In the genomic region with DNA sequence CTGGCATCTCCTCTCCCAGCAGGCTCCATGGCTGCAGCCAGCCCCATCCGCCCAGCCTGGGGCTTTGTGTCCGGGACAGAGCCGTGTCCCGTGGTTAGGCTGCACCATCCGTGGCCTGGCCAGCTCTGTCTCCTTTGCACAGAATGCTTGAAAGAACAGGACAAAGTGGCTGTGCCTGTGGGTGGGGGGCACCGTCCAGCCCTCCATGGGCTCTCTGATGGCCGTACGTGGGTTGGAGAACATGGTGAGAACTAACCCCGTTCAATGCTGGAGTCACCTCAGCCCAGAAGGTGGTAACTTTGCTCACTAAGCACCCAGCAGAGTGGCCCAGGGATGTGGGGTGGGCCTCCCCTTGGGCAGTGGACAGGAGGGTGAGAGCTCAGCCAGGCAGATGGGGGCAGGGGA, we compare ENCODE assay signal across 12 cellular contexts. TPM values are rescaled to one million over a fixed set of nuclear protein-coding genes. Genes with fewer than 3 reads are reported as not detected.
DNase-seq lines count a peak whose midpoint lies in the region; ATAC-seq and TF ChIP-seq lines count a peak whose summit lies in the region.
"Had no signal": no experiment of that assay in that cellular context is flagged by ENCODE, and none has a peak within 500 bp of the region (broad histone marks: within the 10 kb centered on the region; RNA-seq: fewer than 3 reads in every experiment).

No MANE protein-coding gene starts in this region.

- H3K4me1 Mint-ChIP-seq in T-helper 2 cell treated with Interferon-gamma antibody and Interleukin-4, amounts not matched to agents 5 μg/mL and 100 μg/mL, for 36 hours (ENCODE audit: low read depth), result peaks cover 13% of the 10 kb centered on the region
- H3K4me1 Mint-ChIP-seq in activated naive CD8-positive, alpha-beta T cell treated with anti-CD3 and anti-CD28 coated beads, Interleukin-2, amount 10 ng/mL, durations not matched to agents 7 days and 5 days, result peaks cover 13% of the 10 kb centered on the region
- H3K4me1 Mint-ChIP-seq in nephron, result no peaks in the 10 kb centered on the region

- BruUV-seq in IMR-90 (replicated peaks; lab: Mats Ljungman, UMichigan), result no TSS peak

- no peak overlapping the region for H4K8ac ChIP-seq in IMR-90 (ENCODE audit: low read depth in 2 of 2, low read length in 2 of 2)

- no peaks in the 10 kb centered on the region for H3K9me3 ChIP-seq in IMR-90 (ENCODE audit: control insufficient read depth, insufficient read depth, low read length)

- H4K20me1 ChIP-seq in IMR-90 (ENCODE audit: insufficient read depth, low read length), result peaks cover 59% of the 10 kb centered on the region

- H3K56ac ChIP-seq in IMR-90 (ENCODE audit: extremely low read depth, insufficient read depth, low read length), result no peak overlapping the region

- H3K4ac ChIP-seq in IMR-90 (ENCODE audit: low read depth, low read length), result no peak overlapping the region

- dilution Hi-C loops in IMR-90 (cut with HindIII; ENCODE audit: low sequenced_read_pairs, unreplicated experiment), result no loop called here

- H3K9me3 Mint-ChIP-seq in T-helper 2 cell treated with Interferon-gamma antibody and Interleukin-4, amounts not matched to agents 5 μg/mL and 100 μg/mL, for 36 hours, result no peaks in the 10 kb centered on the region
- no peaks in the 10 kb centered on the region for H3K9me3 Mint-ChIP-seq in activated naive CD8-positive, alpha-beta T cell treated with anti-CD3 and anti-CD28 coated beads, Interleukin-2, amount 10 ng/mL, durations not matched to agents 7 days and 5 days
- H3K9me3 Mint-ChIP-seq in nephron, result no peaks in the 10 kb centered on the region
- H3K9me3 Mint-ChIP-seq: dendritic cell treated with granulocyte-macrophage colony-stimulating factor and Interleukin-4, amounts not matched to agents 40 ng/mL and 50 ng/mL, for 4 days had no signal

- peak overlapping the region; percentile 19 for H3K27ac Mint-ChIP-seq in T-helper 2 cell treated with Interferon-gamma antibody and Interleukin-4, amounts not matched to agents 5 μg/mL and 100 μg/mL, for 36 hours
- no peak overlapping the region for H3K27ac Mint-ChIP-seq in activated naive CD8-positive, alpha-beta T cell treated with anti-CD3 and anti-CD28 coated beads, Interleukin-2, amount 10 ng/mL, durations not matched to agents 7 days and 5 days
- no peak overlapping the region for H3K27ac Mint-ChIP-seq in nephron
- H3K27ac Mint-ChIP-seq: dendritic cell treated with granulocyte-macrophage colony-stimulating factor and Interleukin-4, amounts not matched to agents 40 ng/mL and 50 ng/mL, for 4 days had no signal

- TF ChIP-seq CTCF in IMR-90 (conservative IDR thresholded peaks at IDR 0.05; ENCODE audit: low read depth, low read length) (no peak), nephron (IDR thresholded peaks at IDR 0.05; ENCODE audit: unreplicated experiment in 3 of 3) (no peak)

- peaks cover 31% of the 10 kb centered on the region for H3K36me3 ChIP-seq in IMR-90 (ENCODE audit: control insufficient read depth, insufficient read depth, low read length)

- no peak for TF ChIP-seq POLR2A in IMR-90 (IDR thresholded peaks at IDR 0.05; ENCODE audit: low read depth, low read length)

- H3K27ac ChIP-seq in IMR-90 (ENCODE audit: insufficient read depth, low read length), result no peak overlapping the region

- in situ Hi-C loops in IMR-90 (cut with MboI; ENCODE audit: low sequenced_read_pairs), result no loop called here

- H2BK15ac ChIP-seq in IMR-90 (ENCODE audit: low read depth, low read length), result no peak overlapping the region

- no peak overlapping the region for H3K18ac ChIP-seq in IMR-90 (ENCODE audit: low read depth, low read length)

- CTCF ChIA-PET in IMR-90 (lab: Yijun Ruan, JAX), result no interaction called here

- H3K9me1 ChIP-seq in IMR-90 (ENCODE audit: insufficient read depth, low read length), result no peaks in the 10 kb centered on the region; the same call in 1 of the 2 replicates

- no peak for ATAC-seq in IMR-90 (ENCODE audit: low read depth)
- ATAC-seq in activated naive CD8-positive, alpha-beta T cell treated with anti-CD3 and anti-CD28 coated beads, Interleukin-2, amount 10 ng/mL, durations not matched to agents 7 days and 5 days (ENCODE audit: low read depth), result no peak
- ATAC-seq in GM21723 (IDR thresholded peaks at IDR 0.05; ENCODE audit: unreplicated experiment), result no peak

- H4K5ac ChIP-seq in IMR-90 (ENCODE audit: low read depth, low read length), result no peak overlapping the region

- peaks cover 11% of the 10 kb centered on the region for H3K4me1 ChIP-seq in IMR-90 (ENCODE audit: control insufficient read depth, insufficient read depth, low read length)

- H2BK5ac ChIP-seq in IMR-90 (ENCODE audit: low read depth, low read length, poor library complexity, severe bottlenecking), result no peak overlapping the region

- no peak overlapping the region for H2AK9ac ChIP-seq in IMR-90 (replicated peaks; ENCODE audit: low read depth, low read length, poor library complexity)

- H3K4me2 ChIP-seq in IMR-90 (ENCODE audit: low read depth, low read length), result no peak overlapping the region

- H2AFZ ChIP-seq in IMR-90 (replicated peaks; ENCODE audit: low read length, poor library complexity), result peak overlapping the region; percentile 33

- peaks cover 2% of the 10 kb centered on the region; the same call in 1 of the 2 replicates for H3K27me3 ChIP-seq in IMR-90 (ENCODE audit: control insufficient read depth, insufficient read depth, low read length)

- H2BK20ac ChIP-seq in IMR-90 (ENCODE audit: low read depth, low read length), result no peak overlapping the region

- no peak overlapping the region for H2BK120ac ChIP-seq in IMR-90 (ENCODE audit: low read depth, low read length)

- no peak for TF ChIP-seq RAD21 in IMR-90 (IDR thresholded peaks at IDR 0.05; ENCODE audit: low read length)

- H3K23ac ChIP-seq in IMR-90 (ENCODE audit: low read depth, low read length), result no peak overlapping the region

- H3K36me3 Mint-ChIP-seq in T-helper 2 cell treated with Interferon-gamma antibody and Interleukin-4, amounts not matched to agents 5 μg/mL and 100 μg/mL, for 36 hours (ENCODE audit: low read depth), result peaks cover 41% of the 10 kb centered on the region
- H3K36me3 Mint-ChIP-seq in activated naive CD8-positive, alpha-beta T cell treated with anti-CD3 and anti-CD28 coated beads, Interleukin-2, amount 10 ng/mL, durations not matched to agents 7 days and 5 days, result peaks cover 20% of the 10 kb centered on the region
- peaks cover 32% of the 10 kb centered on the region for H3K36me3 Mint-ChIP-seq in nephron (ENCODE audit: low read depth)

- no peak overlapping the region for H4K91ac ChIP-seq in IMR-90 (ENCODE audit: insufficient read depth, low read depth, low read length)

- H3K27me3 Mint-ChIP-seq in T-helper 2 cell treated with Interferon-gamma antibody and Interleukin-4, amounts not matched to agents 5 μg/mL and 100 μg/mL, for 36 hours (ENCODE audit: low read depth), result no peaks in the 10 kb centered on the region
- no peaks in the 10 kb centered on the region for H3K27me3 Mint-ChIP-seq in activated naive CD8-positive, alpha-beta T cell treated with anti-CD3 and anti-CD28 coated beads, Interleukin-2, amount 10 ng/mL, durations not matched to agents 7 days and 5 days
- peaks cover 6% of the 10 kb centered on the region for H3K27me3 Mint-ChIP-seq in nephron (ENCODE audit: low read depth)

- peaks cover 15 to 35% of the 10 kb centered on the region in 2 experiments; a peak in 3 of 4 replicates for H3K79me1 ChIP-seq in IMR-90 (ENCODE audit: low read depth in 1 of 2, low read length in 2 of 2)

- no peak overlapping the region for H2AK5ac ChIP-seq in IMR-90 (ENCODE audit: low read depth, low read length)

- intact Hi-C loops in IMR-90 (cut with micrococcal nuclease), result no loop called here

- H3K14ac ChIP-seq in IMR-90 (replicated peaks; ENCODE audit: low read depth, low read length), result no peak overlapping the region

- H3K9ac ChIP-seq in IMR-90 (ENCODE audit: low read depth, low read length), result no peak overlapping the region

- POLR2A ChIA-PET in IMR-90 (lab: Charles Lee; ENCODE audit: unreplicated experiment), result no interaction called here
- POLR2A ChIA-PET in activated naive CD8-positive, alpha-beta T cell treated with anti-CD3 and anti-CD28 coated beads, Interleukin-2, amount 10 ng/mL, durations not matched to agents 7 days and 5 days (lab: Charles Lee), result interaction anchor here (0.6 to 1.1 kb wide), 4 partner anchors 172 to 1860 kb away, joined by 3 to 6 read pairs (median 4); partner anchors contain the start of gene CIRBP

- peak overlapping the region; percentile 99 for H3K4me3 Mint-ChIP-seq in T-helper 2 cell treated with Interferon-gamma antibody and Interleukin-4, amounts not matched to agents 5 μg/mL and 100 μg/mL, for 36 hours
- H3K4me3 Mint-ChIP-seq in activated naive CD8-positive, alpha-beta T cell treated with anti-CD3 and anti-CD28 coated beads, Interleukin-2, amount 10 ng/mL, durations not matched to agents 7 days and 5 days, result peak overlapping the region; percentile 99
- peak overlapping the region; percentile 98 to 99 (median 99) for H3K4me3 Mint-ChIP-seq in nephron

- 100% methylated on average over 1 of the region's 9 CpGs; no CpG with 5 or more reads in 1 of the 2 experiments for WGBS in IMR-90 (ENCODE audit: extremely low coverage in 2 of 2, insufficient read length in 1 of 2), 2 experiments

- no peak for DNase-seq in T-helper 2 cell treated with Interferon-gamma antibody and Interleukin-4, amounts not matched to agents 5 μg/mL and 100 μg/mL, for 36 hours (ENCODE audit: low spot score)
- DNase-seq in T-helper 2 cell (no peak), IMR-90 (no peak), KG1 (lab: John Stamatoyannopoulos, UW) (no peak), SHP77 treated with DMSO at 0.1 percent for 48 hours (lab: John Stamatoyannopoulos, UW) (no peak)
- DNase-seq in activated naive CD8-positive, alpha-beta T cell treated with anti-CD3 and anti-CD28 coated beads, Interleukin-2, amount 10 ng/mL, durations not matched to agents 7 days and 5 days, result no peak
- DNase-seq: islet precursor cell, MM.1S, RPMI8226 had no signal

- H3K4me3 ChIP-seq in IMR-90 (ENCODE audit: insufficient read depth, low read depth, low read length), result no peak overlapping the region

RNA-seq across cellular contexts. Expression of gene RPS15, which starts 2.8 kb away (rescaled TPM):
- 834 and 1,179 TPM in 2 replicates for total RNA-seq in IMR-90 (2012; rRNA removed)
- polyA plus RNA-seq in IMR-90 (2012; rRNA removed), result 1,855 and 2,269 TPM in 2 replicates
- 15,264 and 18,725 TPM in 2 replicates for polyA plus RNA-seq in IMR-90 (2012; cell fraction: cytosol; rRNA removed)
- 1,510 and 3,480 TPM in 2 replicates for polyA plus RNA-seq in IMR-90 (2012; cell fraction: nucleus; rRNA removed; ENCODE audit: low replicate concordance)
- 1,000 to 10,000 TPM; 1,438 to 1,457 TPM for total RNA-seq in activated naive CD8-positive, alpha-beta T cell treated with anti-CD3 and anti-CD28 coated beads, Interleukin-2, amount 10 ng/mL, durations not matched to agents 7 days and 5 days

RNA-seq across cellular contexts. Expression of gene APC2, which starts 8.9 kb away (rescaled TPM):
- total RNA-seq in IMR-90 (2012; rRNA removed), result 0.28 and 0.36 TPM in 2 replicates
- 0.41 and 0.42 TPM in 2 replicates for polyA plus RNA-seq in IMR-90 (2012; rRNA removed)
- polyA plus RNA-seq in IMR-90 (2012; cell fraction: cytosol; rRNA removed), result 0.17 and 0.55 TPM in 2 replicates
- polyA plus RNA-seq in IMR-90 (2012; cell fraction: nucleus; rRNA removed; ENCODE audit: low replicate concordance), result 0.89 and 2.3 TPM in 2 replicates
- total RNA-seq in activated naive CD8-positive, alpha-beta T cell treated with anti-CD3 and anti-CD28 coated beads, Interleukin-2, amount 10 ng/mL, durations not matched to agents 7 days and 5 days, result under 1 TPM; 0.06 to 0.11 TPM

RNA-seq across cellular contexts. Expression of gene DAZAP1, which starts 33.6 kb away (rescaled TPM):
- 22.0 and 35.3 TPM in 2 replicates for total RNA-seq in IMR-90 (2012; rRNA removed)
- polyA plus RNA-seq in IMR-90 (2012; rRNA removed), result 62.8 and 63.6 TPM in 2 replicates
- 32.2 and 39.6 TPM in 2 replicates for polyA plus RNA-seq in IMR-90 (2012; cell fraction: cytosol; rRNA removed)
- polyA plus RNA-seq in IMR-90 (2012; cell fraction: nucleus; rRNA removed; ENCODE audit: low replicate concordance), result 127 and 151 TPM in 2 replicates
- 100 to 1,000 TPM; 214 to 217 TPM for total RNA-seq in activated naive CD8-positive, alpha-beta T cell treated with anti-CD3 and anti-CD28 coated beads, Interleukin-2, amount 10 ng/mL, durations not matched to agents 7 days and 5 days

RNA-seq across cellular contexts. Expression of gene C19orf25, which starts 38.0 kb away (rescaled TPM):
- total RNA-seq in IMR-90 (2012; rRNA removed), result 10.4 and 10.6 TPM in 2 replicates
- 34.9 and 40.8 TPM in 2 replicates for polyA plus RNA-seq in IMR-90 (2012; rRNA removed)
- polyA plus RNA-seq in IMR-90 (2012; cell fraction: cytosol; rRNA removed), result 36.9 and 49.4 TPM in 2 replicates
- 25.0 and 47.9 TPM in 2 replicates for polyA plus RNA-seq in IMR-90 (2012; cell fraction: nucleus; rRNA removed; ENCODE audit: low replicate concordance)
- total RNA-seq in activated naive CD8-positive, alpha-beta T cell treated with anti-CD3 and anti-CD28 coated beads, Interleukin-2, amount 10 ng/mL, durations not matched to agents 7 days and 5 days, result 10 to 100 TPM; 48.0 to 51.2 TPM

RNA-seq across cellular contexts. Expression of gene GAMT, which starts 39.7 kb away (rescaled TPM):
- total RNA-seq in IMR-90 (2012; rRNA removed), result 22.8 and 23.9 TPM in 2 replicates
- 51.8 and 63.6 TPM in 2 replicates for polyA plus RNA-seq in IMR-90 (2012; rRNA removed)
- 37.4 and 106 TPM in 2 replicates for polyA plus RNA-seq in IMR-90 (2012; cell fraction: cytosol; rRNA removed)
- 22.7 and 61.5 TPM in 2 replicates for polyA plus RNA-seq in IMR-90 (2012; cell fraction: nucleus; rRNA removed; ENCODE audit: low replicate concordance)
- 10 to 100 TPM; 17.9 to 18.9 TPM for total RNA-seq in activated naive CD8-positive, alpha-beta T cell treated with anti-CD3 and anti-CD28 coated beads, Interleukin-2, amount 10 ng/mL, durations not matched to agents 7 days and 5 days
